In genomic region chr6:26025894-26026832, GRCh38 we compare ENCODE assay signal across 8 cellular contexts.
DNase-seq lines count a peak whose midpoint lies in the region; ATAC-seq and TF ChIP-seq lines count a peak whose summit lies in the region.

No MANE protein-coding gene starts in this region.

- POLR2A ChIA-PET in AG04449 (lab: Yijun Ruan, JAX) = interaction anchor here (0.8 to 2.8 kb wide), 13 partner anchors 9 to 1781 kb away, joined by 4 to 22 read pairs (median 5); a partner anchor contains a TSS

- H3K4me3 ChIP-seq in AG04449 (ENCODE audit: low read depth, low read length) (peak overlapping the region; percentile 84), kidney epithelial cell (ENCODE audit: low read depth, low read length) (peak overlapping the region; percentile 61)

- H3K27me3 ChIP-seq in kidney epithelial cell (ENCODE audit: control insufficient read depth, insufficient read depth, low read length) = no peaks in the 10 kb centered on the region

- ATAC-seq in GM18873 (IDR thresholded peaks at IDR 0.05; ENCODE audit: low FRiP score, unreplicated experiment) = peak; percentile 37
- peak; percentile 40 for ATAC-seq in HG03159 (IDR thresholded peaks at IDR 0.05; ENCODE audit: unreplicated experiment)

- H3K36me3 ChIP-seq in kidney epithelial cell (ENCODE audit: control insufficient read depth, insufficient read depth, low read length) = no peaks in the 10 kb centered on the region

- peak; percentile 90 for TF ChIP-seq CTCF in AG04449 (IDR thresholded peaks at IDR 0.05; ENCODE audit: insufficient read depth, low read length, missing control alignments)
- TF ChIP-seq CTCF in kidney epithelial cell (IDR thresholded peaks at IDR 0.05; ENCODE audit: insufficient read depth, low read length, poor library complexity, severe bottlenecking) = peak; percentile 96

- DNase-seq in AG04449 (ENCODE audit: low read depth, low spot score) (no peak), NCI-H226 (peak; percentile 96), kidney epithelial cell (ENCODE audit: low read depth) (peak; percentile 93)
- DNase-seq in activated CD4-positive, CD25-positive, alpha-beta regulatory T cell (lab: John Stamatoyannopoulos, UW) = peak; percentile 28 to 78 (median 69)
- DNase-seq in central memory CD4-positive, alpha-beta T cell = peak; percentile 94
- DNase-seq in stimulated activated CD4-positive, alpha-beta T cell treated with anti-CD3 and anti-CD28 coated beads, Interleukin-15, amount 100 ng/mL, for 24 hours = peak; percentile 95

- CTCF ChIA-PET in AG04449 (lab: Yijun Ruan, JAX) = interaction anchor here (0.6 to 3.2 kb wide), 37 partner anchors 10 to 1869 kb away, joined by 3 to 34 read pairs (median 5); partner anchors contain the start of gene HFE
